24 cellular contexts compared by ENCODE assay signal in genomic region chr20:55649254-55649653, GRCh38.
"Had no signal": no experiment of that assay in that cellular context is flagged by ENCODE, and none has a peak within 500 bp of the region (broad histone marks: within the 10 kb centered on the region; RNA-seq: fewer than 3 reads in every experiment).

No MANE protein-coding gene starts in this region.

- H3K36me3 Mint-ChIP-seq: activated CD8-positive, alpha-beta memory T cell treated with anti-CD3 and anti-CD28 coated beads, Interleukin-2, amount 10 ng/mL, durations not matched to agents 7 days and 5 days; activated naive CD8-positive, alpha-beta T cell treated with anti-CD3 and anti-CD28 coated beads, Interleukin-2, amount 10 ng/mL, durations not matched to agents 7 days and 5 days; naive thymus-derived CD4-positive, alpha-beta T cell; stimulated activated effector memory CD8-positive, alpha-beta T cell treated with anti-CD3 and anti-CD28 coated beads, Interleukin-12 subunit alpha, Interleukin-12 subunit beta, amount 100 ng/mL, for 72 hours; type B pancreatic cell had no signal

- ATAC-seq: activated CD8-positive, alpha-beta memory T cell treated with anti-CD3 and anti-CD28 coated beads, Interleukin-2, amount 10 ng/mL, durations not matched to agents 7 days and 5 days; activated CD8-positive, alpha-beta T cell treated with anti-CD3 and anti-CD28 coated beads, Interleukin-2, amount 10 ng/mL, durations not matched to agents 7 days and 5 days; esophagus mucosa; heart right ventricle; naive thymus-derived CD4-positive, alpha-beta T cell; right lobe of liver; stimulated activated effector memory CD8-positive, alpha-beta T cell treated with anti-CD3 and anti-CD28 coated beads, Interleukin-12 subunit alpha, Interleukin-12 subunit beta, amount 100 ng/mL, for 72 hours had no signal

- H3K4me1 ChIP-seq: ascending aorta, heart right ventricle, left ventricle myocardium inferior, right lobe of liver had no signal

- DNase-seq: activated B cell treated with CpG ODN at 0.5 μM for 24 hours; activated CD4-positive, alpha-beta T cell treated with anti-CD3 and anti-CD28 coated beads, Interleukin-2, amount 50 U/mL, for 1 hour; activated CD8-positive, alpha-beta memory T cell treated with anti-CD3 and anti-CD28 coated beads, Interleukin-2, amount 10 ng/mL, durations not matched to agents 7 days and 5 days; activated CD8-positive, alpha-beta T cell treated with anti-CD3 and anti-CD28 coated beads, Interleukin-2, amount 10 ng/mL, durations not matched to agents 7 days and 5 days; activated naive CD4-positive, alpha-beta T cell treated with anti-CD3 and anti-CD28 coated beads for 36 hours; activated naive CD8-positive, alpha-beta T cell treated with anti-CD3 and anti-CD28 coated beads, Interleukin-2, amount 10 ng/mL, durations not matched to agents 7 days and 5 days; activated T-cell treated with anti-CD3 and anti-CD28 coated beads, Interleukin-2, amount 50 U/mL, for 48 hours; brain microvascular endothelial cell; foreskin fibroblast; heart right ventricle; islet precursor cell; left ventricle myocardium inferior; naive thymus-derived CD4-positive, alpha-beta T cell; right lobe of liver; small intestine; stimulated activated CD4-positive, alpha-beta T cell treated with anti-CD3 and anti-CD28 coated beads, Interleukin-4, amount 100 ng/mL, for 24 hours; T-helper 1 cell had no signal

- H3K4me3 ChIP-seq: ascending aorta, heart right ventricle, left ventricle myocardium inferior, lung, right lobe of liver had no signal

- H3K27ac Mint-ChIP-seq: activated B cell treated with CpG ODN at 0.5 μM for 24 hours; activated CD8-positive, alpha-beta memory T cell treated with anti-CD3 and anti-CD28 coated beads, Interleukin-2, amount 10 ng/mL, durations not matched to agents 7 days and 5 days; activated CD8-positive, alpha-beta T cell treated with anti-CD3 and anti-CD28 coated beads, Interleukin-2, amount 10 ng/mL, durations not matched to agents 7 days and 5 days; activated naive CD4-positive, alpha-beta T cell treated with anti-CD3 and anti-CD28 coated beads for 36 hours; activated naive CD8-positive, alpha-beta T cell treated with anti-CD3 and anti-CD28 coated beads, Interleukin-2, amount 10 ng/mL, durations not matched to agents 7 days and 5 days; naive thymus-derived CD4-positive, alpha-beta T cell; stimulated activated effector memory CD8-positive, alpha-beta T cell treated with anti-CD3 and anti-CD28 coated beads, Interleukin-12 subunit alpha, Interleukin-12 subunit beta, amount 100 ng/mL, for 72 hours; stimulated activated naive CD8-positive, alpha-beta T cell treated with anti-CD3 and anti-CD28 coated beads, Interleukin-15, Interleukin-2, amounts not matched to agents 100 ng/mL and 50 ng/mL, for 24 hours; T-helper 2 cell treated with Interferon-gamma antibody and Interleukin-4, amounts not matched to agents 5 μg/mL and 100 μg/mL, for 36 hours; type B pancreatic cell had no signal

- H3K4me3 Mint-ChIP-seq: activated B cell treated with CpG ODN at 0.5 μM for 24 hours; activated CD8-positive, alpha-beta memory T cell treated with anti-CD3 and anti-CD28 coated beads, Interleukin-2, amount 10 ng/mL, durations not matched to agents 7 days and 5 days; activated CD8-positive, alpha-beta T cell treated with anti-CD3 and anti-CD28 coated beads, Interleukin-2, amount 10 ng/mL, durations not matched to agents 7 days and 5 days; activated naive CD4-positive, alpha-beta T cell treated with anti-CD3 and anti-CD28 coated beads for 36 hours; activated naive CD8-positive, alpha-beta T cell treated with anti-CD3 and anti-CD28 coated beads, Interleukin-2, amount 10 ng/mL, durations not matched to agents 7 days and 5 days; naive thymus-derived CD4-positive, alpha-beta T cell; stimulated activated effector memory CD8-positive, alpha-beta T cell treated with anti-CD3 and anti-CD28 coated beads, Interleukin-12 subunit alpha, Interleukin-12 subunit beta, amount 100 ng/mL, for 72 hours; stimulated activated naive CD8-positive, alpha-beta T cell treated with anti-CD3 and anti-CD28 coated beads, Interleukin-15, Interleukin-2, amounts not matched to agents 100 ng/mL and 50 ng/mL, for 24 hours; T-helper 2 cell treated with Interferon-gamma antibody and Interleukin-4, amounts not matched to agents 5 μg/mL and 100 μg/mL, for 36 hours; type B pancreatic cell had no signal

- H3K9me3 ChIP-seq: ascending aorta, right lobe of liver had no signal

- H3K4me1 Mint-ChIP-seq: activated B cell treated with CpG ODN at 0.5 μM for 24 hours; activated CD8-positive, alpha-beta memory T cell treated with anti-CD3 and anti-CD28 coated beads, Interleukin-2, amount 10 ng/mL, durations not matched to agents 7 days and 5 days; activated naive CD8-positive, alpha-beta T cell treated with anti-CD3 and anti-CD28 coated beads, Interleukin-2, amount 10 ng/mL, durations not matched to agents 7 days and 5 days; naive thymus-derived CD4-positive, alpha-beta T cell; stimulated activated effector memory CD8-positive, alpha-beta T cell treated with anti-CD3 and anti-CD28 coated beads, Interleukin-12 subunit alpha, Interleukin-12 subunit beta, amount 100 ng/mL, for 72 hours had no signal

- H3K36me3 ChIP-seq: ascending aorta, brain microvascular endothelial cell, heart right ventricle, left ventricle myocardium inferior, right lobe of liver had no signal

- H3K27me3 ChIP-seq: ascending aorta, brain microvascular endothelial cell, heart right ventricle, right lobe of liver had no signal

- H3K27me3 Mint-ChIP-seq: activated B cell treated with CpG ODN at 0.5 μM for 24 hours; activated CD8-positive, alpha-beta memory T cell treated with anti-CD3 and anti-CD28 coated beads, Interleukin-2, amount 10 ng/mL, durations not matched to agents 7 days and 5 days; activated naive CD8-positive, alpha-beta T cell treated with anti-CD3 and anti-CD28 coated beads, Interleukin-2, amount 10 ng/mL, durations not matched to agents 7 days and 5 days; naive thymus-derived CD4-positive, alpha-beta T cell; stimulated activated naive CD8-positive, alpha-beta T cell treated with anti-CD3 and anti-CD28 coated beads, Interleukin-15, Interleukin-2, amounts not matched to agents 100 ng/mL and 50 ng/mL, for 24 hours; type B pancreatic cell had no signal

- H3K27ac ChIP-seq: ascending aorta, brain microvascular endothelial cell, heart right ventricle, left ventricle myocardium inferior, right lobe of liver had no signal
